ENCODE assay signal across 20 cellular contexts in the genomic region with DNA sequence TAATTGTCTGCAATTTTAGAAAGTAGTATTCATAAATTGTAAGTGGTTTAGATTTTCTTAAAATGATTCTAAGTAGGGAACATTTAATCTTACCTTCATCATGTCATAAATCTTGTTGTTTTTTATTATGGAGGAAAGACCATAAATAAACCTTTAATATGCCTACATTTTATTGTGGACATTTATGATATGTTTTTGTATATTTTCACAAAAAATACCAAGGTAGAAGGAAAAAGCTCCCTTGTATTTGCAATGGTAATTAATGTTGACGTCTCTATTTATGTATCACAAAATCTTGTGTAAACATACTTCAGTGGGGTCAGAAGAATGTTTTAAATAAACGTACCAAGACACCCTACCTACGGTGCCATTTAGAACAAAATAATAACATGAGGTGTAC.
"Had no signal": no experiment of that assay in that cellular context is flagged by ENCODE, and none has a peak within 500 bp of the region (broad histone marks: within the 10 kb centered on the region; RNA-seq: fewer than 3 reads in every experiment).

No MANE protein-coding gene starts in this region.

- DNase-seq: KBM-7, NCI-H1092, NCI-H1105 treated with DMSO at 0.1 percent for 48 hours, NCI-H1417 treated with DMSO at 0.1 percent for 48 hours, NCI-H146, NCI-H1694 treated with DMSO at 0.1 percent for 48 hours, NCI-H2081, NCI-H2107, NCI-H2227 treated with DMSO at 0.1 percent for 48 hours, NCI-H524, NCI-H69, NCI-H774, Right ventricle myocardium superior, RPMI8226, SIG-M5, SK-N-SH, SW 1271 had no signal

- H3K27ac ChIP-seq: HL-60 had no signal

- H3K9me3 ChIP-seq: SK-N-SH had no signal

- FAIRE-seq: HTR-8/SVneo, RCC 7860 had no signal
